In genomic region chr4:6749340-6750171, GRCh38 we compare ENCODE assay signal across 1 cellular context.
A peak's percentile ranks its signal among the peaks of the same experiment; 100 is the strongest.
TF ChIP-seq lines count a peak whose summit lies in the region.

No MANE protein-coding gene starts in this region.

TF ChIP-seq in HepG2, 621 proteins besides CTCF, POLR2A, EP300 and RAD21 (continued from another document and continues in another):
- peak; percentile 87 for TF ChIP-seq HNF1B (CRISPR knock-in tag; IDR thresholded peaks at IDR 0.05)
- TF ChIP-seq NFKBIZ (CRISPR knock-in tag; IDR thresholded peaks at IDR 0.05), result no peak
- peak; percentile 53 for TF ChIP-seq THAP11 (CRISPR knock-in tag; IDR thresholded peaks at IDR 0.05)
- TF ChIP-seq ZKSCAN1 (IDR thresholded peaks at IDR 0.05; ENCODE audit: low read length), result no peak
- peak; percentile 86; the same call in 1 of the 2 replicates for TF ChIP-seq TBP (CRISPR knock-in tag; IDR thresholded peaks at IDR 0.05)
- no peak for TF ChIP-seq ZNF235 (CRISPR knock-in tag; IDR thresholded peaks at IDR 0.05; ENCODE audit: borderline replicate concordance)
- TF ChIP-seq, protein P1, sequence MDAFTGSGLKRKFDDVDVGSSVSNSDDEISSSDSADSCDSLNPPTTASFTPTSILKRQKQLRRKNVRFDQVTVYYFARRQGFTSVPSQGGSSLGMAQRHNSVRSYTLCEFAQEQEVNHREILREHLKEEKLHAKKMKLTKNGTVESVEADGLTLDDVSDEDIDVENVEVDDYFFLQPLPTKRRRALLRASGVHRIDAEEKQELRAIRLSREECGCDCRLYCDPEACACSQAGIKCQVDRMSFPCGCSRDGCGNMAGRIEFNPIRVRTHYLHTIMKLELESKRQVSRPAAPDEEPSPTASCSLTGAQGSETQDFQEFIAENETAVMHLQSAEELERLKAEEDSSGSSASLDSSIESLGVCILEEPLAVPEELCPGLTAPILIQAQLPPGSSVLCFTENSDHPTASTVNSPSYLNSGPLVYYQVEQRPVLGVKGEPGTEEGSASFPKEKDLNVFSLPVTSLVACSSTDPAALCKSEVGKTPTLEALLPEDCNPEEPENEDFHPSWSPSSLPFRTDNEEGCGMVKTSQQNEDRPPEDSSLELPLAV (CRISPR knock-in tag; conservative IDR thresholded peaks at IDR 0.05; ENCODE audit: low read depth), result no peak
- peak; percentile 94 for TF ChIP-seq MYC (CRISPR knock-in tag; IDR thresholded peaks at IDR 0.05; ENCODE audit: borderline replicate concordance)
- no peak for TF ChIP-seq ZFP62 (CRISPR knock-in tag; IDR thresholded peaks at IDR 0.05)
- TF ChIP-seq JUNB (CRISPR knock-in tag; IDR thresholded peaks at IDR 0.05; ENCODE audit: borderline replicate concordance), result no peak
- TF ChIP-seq ZNF605 (CRISPR knock-in tag; IDR thresholded peaks at IDR 0.05), result 0 out of 2 replicates have a peak, but pooled peaks have one; percentile 49
- no peak for TF ChIP-seq NFE2L2 (IDR thresholded peaks at IDR 0.05; ENCODE audit: low read length)
- no peak; the same call in 1 of the 2 replicates for TF ChIP-seq ZNF274 (CRISPR knock-in tag; IDR thresholded peaks at IDR 0.05)
- TF ChIP-seq FIP1L1 (IDR thresholded peaks at IDR 0.05; ENCODE audit: borderline replicate concordance, insufficient read depth, low read depth, low read length), result no peak
- TF ChIP-seq CREBL2 (CRISPR knock-in tag; IDR thresholded peaks at IDR 0.05; ENCODE audit: borderline replicate concordance), result no peak; the same call in 1 of the 2 replicates
- peak; percentile 92; the same call in 1 of the 2 replicates for TF ChIP-seq ZNF782 (CRISPR knock-in tag; IDR thresholded peaks at IDR 0.05; ENCODE audit: borderline replicate concordance)
- TF ChIP-seq, protein P2, sequence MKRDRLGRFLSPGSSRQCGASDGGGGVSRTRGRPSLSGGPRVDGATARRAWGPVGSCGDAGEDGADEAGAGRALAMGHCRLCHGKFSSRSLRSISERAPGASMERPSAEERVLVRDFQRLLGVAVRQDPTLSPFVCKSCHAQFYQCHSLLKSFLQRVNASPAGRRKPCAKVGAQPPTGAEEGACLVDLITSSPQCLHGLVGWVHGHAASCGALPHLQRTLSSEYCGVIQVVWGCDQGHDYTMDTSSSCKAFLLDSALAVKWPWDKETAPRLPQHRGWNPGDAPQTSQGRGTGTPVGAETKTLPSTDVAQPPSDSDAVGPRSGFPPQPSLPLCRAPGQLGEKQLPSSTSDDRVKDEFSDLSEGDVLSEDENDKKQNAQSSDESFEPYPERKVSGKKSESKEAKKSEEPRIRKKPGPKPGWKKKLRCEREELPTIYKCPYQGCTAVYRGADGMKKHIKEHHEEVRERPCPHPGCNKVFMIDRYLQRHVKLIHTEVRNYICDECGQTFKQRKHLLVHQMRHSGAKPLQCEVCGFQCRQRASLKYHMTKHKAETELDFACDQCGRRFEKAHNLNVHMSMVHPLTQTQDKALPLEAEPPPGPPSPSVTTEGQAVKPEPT (CRISPR knock-in tag; IDR thresholded peaks at IDR 0.05; ENCODE audit: low read depth), result no peak
- peak; percentile 50; the same call in 1 of the 2 replicates for TF ChIP-seq GATA4 (IDR thresholded peaks at IDR 0.05; ENCODE audit: borderline replicate concordance, low read depth)
- 0 out of 2 replicates have a peak, but pooled peaks have one; percentile 51 for TF ChIP-seq PRMT3 (CRISPR knock-in tag; IDR thresholded peaks at IDR 0.05; ENCODE audit: borderline replicate concordance, low read depth)
- TF ChIP-seq, protein P3, sequence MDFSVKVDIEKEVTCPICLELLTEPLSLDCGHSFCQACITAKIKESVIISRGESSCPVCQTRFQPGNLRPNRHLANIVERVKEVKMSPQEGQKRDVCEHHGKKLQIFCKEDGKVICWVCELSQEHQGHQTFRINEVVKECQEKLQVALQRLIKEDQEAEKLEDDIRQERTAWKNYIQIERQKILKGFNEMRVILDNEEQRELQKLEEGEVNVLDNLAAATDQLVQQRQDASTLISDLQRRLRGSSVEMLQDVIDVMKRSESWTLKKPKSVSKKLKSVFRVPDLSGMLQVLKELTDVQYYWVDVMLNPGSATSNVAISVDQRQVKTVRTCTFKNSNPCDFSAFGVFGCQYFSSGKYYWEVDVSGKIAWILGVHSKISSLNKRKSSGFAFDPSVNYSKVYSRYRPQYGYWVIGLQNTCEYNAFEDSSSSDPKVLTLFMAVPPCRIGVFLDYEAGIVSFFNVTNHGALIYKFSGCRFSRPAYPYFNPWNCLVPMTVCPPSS (IDR thresholded peaks at IDR 0.05), result no peak
- TF ChIP-seq EZH2 (conservative IDR thresholded peaks at IDR 0.05; ENCODE audit: low read depth, low read length), result no peak
- TF ChIP-seq POGK (CRISPR knock-in tag; conservative IDR thresholded peaks at IDR 0.05), result 0 out of 2 replicates have a peak, but pooled peaks have one; percentile 12
- peak; percentile 42 for TF ChIP-seq STAG1 (CRISPR knock-in tag; IDR thresholded peaks at IDR 0.05)
- TF ChIP-seq ATM (IDR thresholded peaks at IDR 0.05; ENCODE audit: borderline replicate concordance), result no peak
- TF ChIP-seq ZUFSP (CRISPR knock-in tag; IDR thresholded peaks at IDR 0.05; ENCODE audit: borderline replicate concordance), result no peak
- TF ChIP-seq MXI1 (IDR thresholded peaks at IDR 0.05; ENCODE audit: borderline replicate concordance, low read depth, low read length), result peak; percentile 95; the same call in 1 of the 3 replicates
- TF ChIP-seq MED1 (CRISPR knock-in tag; IDR thresholded peaks at IDR 0.05), result peak; percentile 96
- no peak for TF ChIP-seq THYN1 (CRISPR knock-in tag; IDR thresholded peaks at IDR 0.05; ENCODE audit: borderline replicate concordance, low read depth)
- peak; percentile 79; the same call in 1 of the 2 replicates for TF ChIP-seq MEF2D (CRISPR knock-in tag; IDR thresholded peaks at IDR 0.05)
- peak; percentile 67; the same call in 1 of the 2 replicates for TF ChIP-seq ZKSCAN8 (CRISPR knock-in tag; IDR thresholded peaks at IDR 0.05; ENCODE audit: borderline replicate concordance)
- TF ChIP-seq ZNF30 (CRISPR knock-in tag; IDR thresholded peaks at IDR 0.05), result no peak
- TF ChIP-seq CREB3 (CRISPR knock-in tag; IDR thresholded peaks at IDR 0.05), result 0 out of 2 replicates have a peak, but pooled peaks have one; percentile 41
- no peak for TF ChIP-seq ZNF615 (CRISPR knock-in tag; IDR thresholded peaks at IDR 0.05; ENCODE audit: borderline replicate concordance)
- peak; percentile 50; the same call in 1 of the 2 replicates for TF ChIP-seq ZNF224 (CRISPR knock-in tag; IDR thresholded peaks at IDR 0.05)
- TF ChIP-seq CEBPZ (IDR thresholded peaks at IDR 0.05; ENCODE audit: low read length), result no peak
- 0 out of 2 replicates have a peak, but pooled peaks have one; percentile 66 for TF ChIP-seq NPAS2 (CRISPR knock-in tag; IDR thresholded peaks at IDR 0.05; ENCODE audit: borderline replicate concordance)
- TF ChIP-seq, protein P4, sequence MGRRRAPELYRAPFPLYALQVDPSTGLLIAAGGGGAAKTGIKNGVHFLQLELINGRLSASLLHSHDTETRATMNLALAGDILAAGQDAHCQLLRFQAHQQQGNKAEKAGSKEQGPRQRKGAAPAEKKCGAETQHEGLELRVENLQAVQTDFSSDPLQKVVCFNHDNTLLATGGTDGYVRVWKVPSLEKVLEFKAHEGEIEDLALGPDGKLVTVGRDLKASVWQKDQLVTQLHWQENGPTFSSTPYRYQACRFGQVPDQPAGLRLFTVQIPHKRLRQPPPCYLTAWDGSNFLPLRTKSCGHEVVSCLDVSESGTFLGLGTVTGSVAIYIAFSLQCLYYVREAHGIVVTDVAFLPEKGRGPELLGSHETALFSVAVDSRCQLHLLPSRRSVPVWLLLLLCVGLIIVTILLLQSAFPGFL (CRISPR knock-in tag; IDR thresholded peaks at IDR 0.05), result no peak
- TF ChIP-seq, protein P5, sequence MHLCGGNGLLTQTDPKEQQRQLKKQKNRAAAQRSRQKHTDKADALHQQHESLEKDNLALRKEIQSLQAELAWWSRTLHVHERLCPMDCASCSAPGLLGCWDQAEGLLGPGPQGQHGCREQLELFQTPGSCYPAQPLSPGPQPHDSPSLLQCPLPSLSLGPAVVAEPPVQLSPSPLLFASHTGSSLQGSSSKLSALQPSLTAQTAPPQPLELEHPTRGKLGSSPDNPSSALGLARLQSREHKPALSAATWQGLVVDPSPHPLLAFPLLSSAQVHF (CRISPR knock-in tag; IDR thresholded peaks at IDR 0.05), result no peak
- no peak for TF ChIP-seq CBFB (CRISPR knock-in tag; IDR thresholded peaks at IDR 0.05)
- TF ChIP-seq ERF (CRISPR knock-in tag; IDR thresholded peaks at IDR 0.05), result 0 out of 2 replicates have a peak, but pooled peaks have one; percentile 41
- no peak for TF ChIP-seq ZNF17 (CRISPR knock-in tag; IDR thresholded peaks at IDR 0.05)
- TF ChIP-seq TBL1XR1 (IDR thresholded peaks at IDR 0.05; ENCODE audit: borderline replicate concordance, low read length, partially characterized antibody), result peak; percentile 54
- peak; percentile 87; the same call in 1 of the 2 replicates for TF ChIP-seq THAP8 (CRISPR knock-in tag; IDR thresholded peaks at IDR 0.05; ENCODE audit: borderline replicate concordance)
